Comparison of ENCODE assay signal across 8 cellular contexts in genomic region chr1:15834406-15835204, GRCh38. TPM values are rescaled to one million over a fixed set of nuclear protein-coding genes. Genes with fewer than 3 reads are reported as not detected.
DNase-seq lines count a peak whose midpoint lies in the region; ATAC-seq and TF ChIP-seq lines count a peak whose summit lies in the region.

No MANE protein-coding gene starts in this region.

- peaks cover 3 to 59% (median 26%) of the 10 kb centered on the region in 9 donors for H3K4me1 ChIP-seq in heart right ventricle
- H3K4me1 ChIP-seq in upper lobe of right lung = peaks cover 12% of the 10 kb centered on the region

- ATAC-seq in HG02798 (IDR thresholded peaks at IDR 0.05; ENCODE audit: poor library complexity, unreplicated experiment) (peak; percentile 60), heart right ventricle (peak; percentile 76 to 88 (median 80)), upper lobe of right lung (peak; percentile 83)

- H3K36me3 ChIP-seq in heart right ventricle = peaks cover 0 to 5% (median 0%) of the 10 kb centered on the region in 9 donors
- H3K36me3 ChIP-seq in upper lobe of right lung = no peaks in the 10 kb centered on the region

- no peak for TF ChIP-seq CTCF in GM12865 (IDR thresholded peaks at IDR 0.05; ENCODE audit: insufficient read depth, low read depth, low read length, missing control alignments)
- TF ChIP-seq CTCF in heart right ventricle (IDR thresholded peaks at IDR 0.05) = no peak
- no peak for TF ChIP-seq CTCF in upper lobe of right lung (IDR thresholded peaks at IDR 0.05)

- peak overlapping the region; percentile 92 for H3K27ac ChIP-seq in adipose tissue (ENCODE audit: low read depth, low read length)
- peak overlapping the region; percentile 97 to 100 (median 100) for H3K27ac ChIP-seq in heart right ventricle
- peak overlapping the region; percentile 100 for H3K27ac ChIP-seq in upper lobe of right lung

- DNase-seq in GM12865 (ENCODE audit: low read depth) (peak; percentile 96), NCI-H1436 treated with DMSO at 0.1 percent for 48 hours (lab: John Stamatoyannopoulos, UW) (peak; percentile 90), SW480 (ENCODE audit: low spot score) (peak; percentile 93), heart right ventricle (peak; percentile 89 to 90), posterior vena cava (ENCODE audit: low spot score) (peak; percentile 94), upper lobe of right lung (peak; percentile 95)

- WGBS in adipose tissue, 3 donors = 0 to 1% (median 0%) methylated on average over 61 to 77 of the region's 77 CpGs
- 0% methylated on average over 68 to 77 of the region's 77 CpGs for WGBS in heart right ventricle, 2 donors

- intact Hi-C loops in heart right ventricle (cut with DNase I) = loop anchor here in 8 of 10 donors (1.0 to 10.0 kb wide), 5 partner anchors 13 to 53 kb away; partner anchors contain the start of gene SPEN (in 1 of the 8)
- intact Hi-C loops in posterior vena cava (cut with DNase I) = loop anchor here in 1 of 2 donors (10.0 kb wide), 1 partner anchor 950 kb away; no protein-coding TSS in a partner anchor
- intact Hi-C loops in upper lobe of right lung (cut with DNase I) = no loop called here

- no peaks in the 10 kb centered on the region for H3K27me3 ChIP-seq in heart right ventricle
- no peaks in the 10 kb centered on the region for H3K27me3 ChIP-seq in upper lobe of right lung

- H3K9me3 ChIP-seq in heart right ventricle (no peaks in the 10 kb centered on the region), upper lobe of right lung (no peaks in the 10 kb centered on the region)

- peak overlapping the region; percentile 80 for H3K4me3 ChIP-seq in GM12865 (ENCODE audit: low read depth, low read length)
- H3K4me3 ChIP-seq in heart right ventricle = peak overlapping the region; percentile 67 to 91 (median 87)
- H3K4me3 ChIP-seq in upper lobe of right lung = peak overlapping the region; percentile 96

RNA-seq across cellular contexts. Expression of gene SPEN, which starts 12.9 kb away (rescaled TPM):
- polyA plus RNA-seq in adipose tissue (10 to 100 TPM; 15.7 to 28.8 (median 20.2) TPM), heart right ventricle (10 to 100 TPM; 11.2 to 12.4 TPM)
- total RNA-seq in heart right ventricle (10 to 100 TPM; 24.1 to 34.4 (median 28.1) TPM), posterior vena cava (10 to 100 TPM; 59.9 to 68.5 TPM), upper lobe of right lung (53.1 TPM)

RNA-seq across cellular contexts. Expression of gene UQCRHL, which starts 27.2 kb away (rescaled TPM):
- 1 to 10 TPM; 1.2 to 3.4 (median 2.6) TPM for polyA plus RNA-seq in adipose tissue
- total RNA-seq in heart right ventricle = 1 to 10 TPM; 2.1 to 6.3 (median 3.2) TPM
- 1 to 10 TPM; 4.5 to 8.6 TPM for polyA plus RNA-seq in heart right ventricle
- under 1 TPM; 0.71 to 0.88 TPM for total RNA-seq in posterior vena cava
- 0.93 TPM for total RNA-seq in upper lobe of right lung

Comparison
In these comparisons a context has a peak if more than half of its experiments do, and no peak if none do; other contexts are left out.
1. Peak in every context shown above with its lines: DNase-seq, ATAC-seq, H3K4me3 ChIP-seq and H3K27ac ChIP-seq.